Comparison of ENCODE assay signal across 9 cellular contexts in genomic region chr2:224520064-224520463, GRCh38.
DNase-seq lines count a peak whose midpoint lies in the region; ATAC-seq and TF ChIP-seq lines count a peak whose summit lies in the region.
"Had no signal": no experiment of that assay in that cellular context is flagged by ENCODE, and none has a peak within 500 bp of the region (broad histone marks: within the 10 kb centered on the region; RNA-seq: fewer than 3 reads in every experiment).

No MANE protein-coding gene starts in this region.

- no peak overlapping the region for H3K4me3 Mint-ChIP-seq in activated T-cell treated with anti-CD3 and anti-CD28 coated beads, Interleukin-2, amount 50 U/mL, for 4 hours
- H3K4me3 Mint-ChIP-seq in natural killer cell: peak overlapping the region; percentile 52

- DNase-seq in AG20443 (ENCODE audit: low spot score): peak; percentile 22
- DNase-seq in activated T-cell treated with anti-CD3 and anti-CD28 coated beads, Interleukin-2, amount 50 U/mL, for 4 hours: no peak
- DNase-seq in natural killer cell: peak; percentile 27
- no peak for DNase-seq in mucosa of gallbladder (ENCODE audit: low spot score)
- no peak for DNase-seq in HEK293T (ENCODE audit: extremely low spot score)
- DNase-seq in activated effector memory CD4-positive, alpha-beta T cell treated with Interleukin-2 at 50 U/mL for 16 hours: no peak

- H3K27me3 Mint-ChIP-seq in activated T-cell treated with anti-CD3 and anti-CD28 coated beads, Interleukin-2, amount 50 U/mL, for 4 hours (ENCODE audit: low read depth): no peaks in the 10 kb centered on the region
- H3K27me3 Mint-ChIP-seq in natural killer cell (ENCODE audit: low read depth in 2 of 2): no peaks in the 10 kb centered on the region

- no peaks in the 10 kb centered on the region for H3K9me3 Mint-ChIP-seq in activated T-cell treated with anti-CD3 and anti-CD28 coated beads, Interleukin-2, amount 50 U/mL, for 4 hours
- H3K9me3 Mint-ChIP-seq in natural killer cell: no peaks in the 10 kb centered on the region

- peaks cover 70% of the 10 kb centered on the region for H3K4me1 Mint-ChIP-seq in activated T-cell treated with anti-CD3 and anti-CD28 coated beads, Interleukin-2, amount 50 U/mL, for 4 hours (ENCODE audit: low read depth)
- H3K4me1 Mint-ChIP-seq in natural killer cell: peaks cover 59 to 72% of the 10 kb centered on the region in 2 donors

- intact Hi-C loops in natural killer cell (cut with micrococcal nuclease): no loop called here

- no peak for TF ChIP-seq CTCF in natural killer cell (IDR thresholded peaks at IDR 0.05)

- H3K27ac Mint-ChIP-seq in natural killer cell: peak overlapping the region; percentile 74 to 85

- peak; percentile 70 for ATAC-seq in GM19043 (IDR thresholded peaks at IDR 0.05; ENCODE audit: low read depth, unreplicated experiment)
- ATAC-seq in HG03108 (IDR thresholded peaks at IDR 0.05; ENCODE audit: unreplicated experiment): peak; percentile 56
- peak; percentile 79 to 88 for ATAC-seq in activated T-cell treated with anti-CD3 and anti-CD28 coated beads, Interleukin-2, amount 50 U/mL, for 4 hours
- ATAC-seq in natural killer cell: peak; percentile 40 to 61 (median 58)
- ATAC-seq: HCT116 had no signal

- CTCF ChIA-PET in HEK293T (lab: Yijun Ruan, JAX): no interaction called here

- peaks cover 6% of the 10 kb centered on the region for H3K36me3 Mint-ChIP-seq in activated T-cell treated with anti-CD3 and anti-CD28 coated beads, Interleukin-2, amount 50 U/mL, for 4 hours (ENCODE audit: insufficient read depth)
- no peaks in the 10 kb centered on the region for H3K36me3 Mint-ChIP-seq in natural killer cell

- POLR2A ChIA-PET in HEK293T (lab: Yijun Ruan, JAX): no interaction called here

TF ChIP-seq in HEK293T, 16 proteins besides CTCF, POLR2A, EP300 and RAD21:
- TF ChIP-seq ARNT (IDR thresholded peaks at IDR 0.05) (no peak), LEF1 (IDR thresholded peaks at IDR 0.05; ENCODE audit: borderline replicate concordance) (no peak), FOXM1 (IDR thresholded peaks at IDR 0.05; ENCODE audit: borderline replicate concordance) (no peak), FOXK2 (IDR thresholded peaks at IDR 0.05) (no peak), TARDBP (IDR thresholded peaks at IDR 0.05) (no peak), SUZ12 (IDR thresholded peaks at IDR 0.05) (no peak)

Comparison
In these comparisons a context has a peak if more than half of its experiments do, and no peak if none do; other contexts are left out.
1. DNase-seq: peak in AG20443 (single experiment) and natural killer cell (single experiment); none in activated T-cell treated with anti-CD3 and anti-CD28 coated beads, Interleukin-2, amount 50 U/mL, for 4 hours (single experiment), mucosa of gallbladder (single experiment), HEK293T (single experiment) and activated effector memory CD4-positive, alpha-beta T cell treated with Interleukin-2 at 50 U/mL for 16 hours (single experiment).
2. Peak in every context shown above with its lines, with median percentiles within 50 percentile points of each other: ATAC-seq.